ENCODE assay signal across 8 cellular contexts in genomic region chr1:114758251-114758832, GRCh38. TPM values are rescaled to one million over a fixed set of nuclear protein-coding genes. Genes with fewer than 3 reads are reported as not detected.
DNase-seq lines count a peak whose midpoint lies in the region; ATAC-seq and TF ChIP-seq lines count a peak whose summit lies in the region.

No MANE protein-coding gene starts in this region.

- H3K27ac ChIP-seq in cardiac muscle cell (peak overlapping the region; percentile 100), skin epidermis (peak overlapping the region in 20 of 21 experiments; percentile 96 to 100 (median 99))

- peak overlapping the region; percentile 99 to 100 (median 99) for H3K4me3 Mint-ChIP-seq in T-cell

- TF ChIP-seq CTCF in cardiac muscle cell (IDR thresholded peaks at IDR 0.05; ENCODE audit: low read depth, low read length) = no peak
- TF ChIP-seq CTCF in fibroblast of villous mesenchyme (IDR thresholded peaks at IDR 0.05; ENCODE audit: insufficient read depth, low read depth, low read length) = no peak

- POLR2A ChIA-PET in T-cell (lab: Charles Lee) = no interaction called here

- H3K27ac Mint-ChIP-seq in T-cell = peak overlapping the region; percentile 99

- intact Hi-C loops in Right ventricle myocardium superior (cut with DNase I) = no loop called here

- H3K9me3 ChIP-seq in cardiac muscle cell (ENCODE audit: low read depth) = no peaks in the 10 kb centered on the region

- ATAC-seq in Right ventricle myocardium superior (ENCODE audit: poor library complexity) (no peak), T-cell (replicated peaks in 1 of 4) (no peak)
- ATAC-seq in activated CD4-positive, CD25-positive, alpha-beta regulatory T cell treated with anti-CD3 and anti-CD28 coated beads, Interleukin-2, amount 50 U/mL, for 24 hours = no peak

- H3K9me3 Mint-ChIP-seq in T-cell = peaks cover 0 to 4% (median 3%) of the 10 kb centered on the region in 3 donors

- H3K27me3 Mint-ChIP-seq in T-cell = no peaks in the 10 kb centered on the region

- H3K4me1 Mint-ChIP-seq in T-cell = peaks cover 44 to 50% (median 48%) of the 10 kb centered on the region in 3 donors

- peak overlapping the region; percentile 99 for H3K4me3 ChIP-seq in cardiac muscle cell
- H3K4me3 ChIP-seq in fibroblast of villous mesenchyme (ENCODE audit: low read depth, low read length) = peak overlapping the region; percentile 81
- H3K4me3 ChIP-seq in skin epidermis = peak overlapping the region; percentile 76 to 96 (median 89)

- peak in 1 of 2 donors; percentile 23 for DNase-seq in cardiac muscle cell (ENCODE audit: low read depth in 1 of 2, low spot score in 1 of 2)
- DNase-seq in Right ventricle myocardium superior = no peak
- DNase-seq in T-cell = no peak
- peak; percentile 24 for DNase-seq in fibroblast of villous mesenchyme (ENCODE audit: low read depth)
- no peak for DNase-seq in NCI-H526 (lab: John Stamatoyannopoulos, UW)
- DNase-seq in globus pallidus (ENCODE audit: low spot score) = no peak

- H3K36me3 Mint-ChIP-seq in T-cell = peaks cover 5% of the 10 kb centered on the region

- H3K27me3 ChIP-seq in cardiac muscle cell = no peaks in the 10 kb centered on the region

- CTCF ChIA-PET in T-cell (lab: Charles Lee) = interaction anchor here in 1 of 2 donors (2.0 kb wide), 1 partner anchor 22 kb away, joined by 6 read pairs; the partner anchor contains the start of gene SIKE1

- H3K4me1 ChIP-seq in cardiac muscle cell (ENCODE audit: low read depth) = peaks cover 19% of the 10 kb centered on the region

- H3K36me3 ChIP-seq in cardiac muscle cell = no peaks in the 10 kb centered on the region

RNA-seq across cellular contexts. Expression of gene CSDE1, which starts 0.6 kb away (rescaled TPM):
- total RNA-seq in cardiac muscle cell (512 and 569 TPM in 2 replicates), Right ventricle myocardium superior (901 TPM), T-cell (100 to 1,000 TPM; 384 to 623 (median 411) TPM), fibroblast of villous mesenchyme (419 and 541 TPM in 2 replicates)
- polyA plus RNA-seq in cardiac muscle cell = 190 and 254 TPM in 2 replicates

RNA-seq across cellular contexts. Expression of gene SIKE1, which starts 22.1 kb away (rescaled TPM):
- total RNA-seq in cardiac muscle cell (91.9 and 116 TPM in 2 replicates), Right ventricle myocardium superior (26.5 TPM), T-cell (10 to 100 TPM; 46.4 to 51.2 (median 49.0) TPM), fibroblast of villous mesenchyme (58.0 and 73.8 TPM in 2 replicates)
- 64.0 and 82.6 TPM in 2 replicates for polyA plus RNA-seq in cardiac muscle cell

RNA-seq across cellular contexts. Expression of gene NRAS, which starts 41.8 kb away (rescaled TPM):
- total RNA-seq in cardiac muscle cell (31.9 and 34.4 TPM in 2 replicates), Right ventricle myocardium superior (5.9 TPM), T-cell (10 to 100 TPM; 19.9 to 29.7 (median 22.1) TPM), fibroblast of villous mesenchyme (75.1 and 86.8 TPM in 2 replicates)
- polyA plus RNA-seq in cardiac muscle cell = 29.2 and 30.0 TPM in 2 replicates
